In genomic region chr3:69013256-69014021, GRCh38 we compare ENCODE assay signal across 8 cellular contexts. TPM values are rescaled to one million over a fixed set of nuclear protein-coding genes. Genes with fewer than 3 reads are reported as not detected.
DNase-seq lines count a peak whose midpoint lies in the region; ATAC-seq and TF ChIP-seq lines count a peak whose summit lies in the region.

Gene EOGT, minus strand, starts transcription at chr3:69013684. Its CDS starts 3,838 bp downstream, at chr3:69009846.

- DNase-seq in H4 (ENCODE audit: low spot score) = peak; percentile 56
- peak; percentile 47 for DNase-seq in LNCaP clone FGC (ENCODE audit: low read depth)
- peak; percentile 37 to 62 for DNase-seq in SW 1271 (lab: John Stamatoyannopoulos, UW)
- peak; percentile 39 for DNase-seq in activated naive CD8-positive, alpha-beta T cell treated with anti-CD3 and anti-CD28 coated beads, Interleukin-2, amount 50 U/mL, for 16 hours (ENCODE audit: low read depth, low spot score)
- peak; percentile 95 for DNase-seq in Right ventricle myocardium superior
- peak; percentile 76 to 97 (median 82) for DNase-seq in posterior cingulate gyrus
- DNase-seq in upper lobe of left lung = peak; percentile 91 to 98

- peak within 1 kb of the TSS; percentile 71 for H3K4me3 ChIP-seq in GM08714 (ENCODE audit: low read length)
- H3K4me3 ChIP-seq in LNCaP clone FGC (ENCODE audit: low read depth, low read length) = peak within 1 kb of the TSS; percentile 71
- H3K4me3 ChIP-seq in upper lobe of left lung = peak within 1 kb of the TSS; percentile 72 to 83 (median 78)

- peak in 1 of 4 donors; percentile 2 for TF ChIP-seq EP300 in upper lobe of left lung (IDR thresholded peaks at IDR 0.05)

- H3K36me3 ChIP-seq in upper lobe of left lung = peaks cover 0 to 24% (median 2%) of the 10 kb centered on the region in 4 donors

- no peaks in the 10 kb centered on the region for H3K27me3 ChIP-seq in upper lobe of left lung

- peaks cover 12 to 43% (median 32%) of the 10 kb centered on the region in 4 donors for H3K4me1 ChIP-seq in upper lobe of left lung

- intact Hi-C loops in Right ventricle myocardium superior (cut with DNase I) (no loop called here), posterior cingulate gyrus (cut with DNase I) (loop anchor here (5.0 kb wide), 1 partner anchor 69 kb away; the partner anchor contains the start of genes ARL6IP5 and UBA3)

- TF ChIP-seq CTCF in LNCaP clone FGC (IDR thresholded peaks at IDR 0.05; ENCODE audit: control insufficient read depth, extremely low read depth, insufficient read depth) = peak; percentile 79
- TF ChIP-seq CTCF in upper lobe of left lung (IDR thresholded peaks at IDR 0.05) = peak; percentile 25 to 79 (median 74)

- peak within 1 kb of the TSS; percentile 95 to 100 (median 98) for H3K27ac ChIP-seq in upper lobe of left lung

- no peaks in the 10 kb centered on the region for H3K9me3 ChIP-seq in upper lobe of left lung

- ATAC-seq in Right ventricle myocardium superior (ENCODE audit: poor library complexity) = peak; percentile 93
- peak; percentile 94 to 96 for ATAC-seq in upper lobe of left lung (ENCODE audit: low FRiP score in 2 of 2)

- WGBS in upper lobe of left lung, 2 donors = 0% methylated on average over 7 to 28 of the region's 95 CpGs

- peak in 2 of 4 donors; percentile 76 to 82 for TF ChIP-seq POLR2A in upper lobe of left lung (IDR thresholded peaks at IDR 0.05)

RNA-seq across cellular contexts. Expression of gene EOGT, which starts in this region (rescaled TPM):
- 11.5 and 14.2 TPM in 2 replicates for total RNA-seq in H4 (2014; rRNA removed; shearing (Covaris generic))
- 28.7 TPM for total RNA-seq in Right ventricle myocardium superior
- 10 to 100 TPM; 29.9 to 79.6 (median 40.9) TPM for total RNA-seq in upper lobe of left lung

Comparison
In these comparisons a context has a peak if more than half of its experiments do, and no peak if none do; other contexts are left out.
1. Peak in every context shown above with its lines: DNase-seq, ATAC-seq, H3K4me3 ChIP-seq and H3K27ac ChIP-seq.
2. DNase-seq: peak in every context shown above with its lines; median percentile 95 in Right ventricle myocardium superior; 94 in upper lobe of left lung; 82 in posterior cingulate gyrus; 56 in H4; 50 in SW 1271; 47 in LNCaP clone FGC; 39 in activated naive CD8-positive, alpha-beta T cell treated with anti-CD3 and anti-CD28 coated beads, Interleukin-2, amount 50 U/mL, for 16 hours.